Comparison of ENCODE assay signal across 18 cellular contexts in the genomic region with DNA sequence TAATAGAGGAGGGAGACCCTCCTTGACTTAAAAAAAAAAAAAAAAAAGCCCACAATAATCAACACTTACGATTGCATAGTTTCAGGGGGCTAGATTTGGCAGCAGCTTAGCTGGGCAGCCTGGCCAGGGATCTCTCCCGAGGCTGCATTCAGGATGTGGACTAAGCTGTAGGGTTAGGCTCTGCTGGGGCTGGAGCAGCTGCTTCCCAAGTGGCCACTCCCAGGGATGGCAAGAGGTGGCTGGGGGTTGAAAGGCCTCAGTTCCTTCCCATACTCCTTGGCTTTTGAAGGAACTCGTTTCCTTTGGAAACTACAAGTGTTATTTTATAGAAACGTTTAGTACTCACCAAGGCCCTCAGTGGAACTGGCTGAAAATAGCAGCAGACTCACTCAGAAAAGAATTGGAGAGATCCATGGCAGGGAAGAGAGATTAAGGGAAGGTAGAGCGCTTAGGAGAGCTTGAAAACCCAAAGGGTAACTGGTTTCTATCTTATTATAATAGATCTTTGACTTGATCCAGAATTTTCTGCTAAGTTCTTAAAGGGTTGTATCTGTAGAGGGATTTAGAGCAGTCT.
A peak's percentile ranks its signal among the peaks of the same experiment; 100 is the strongest.
DNase-seq lines count a peak whose midpoint lies in the region; ATAC-seq, FAIRE-seq and TF ChIP-seq lines count a peak whose summit lies in the region.
"Had no signal": no experiment of that assay in that cellular context is flagged by ENCODE, and none has a peak within 500 bp of the region (broad histone marks: within the 10 kb centered on the region; RNA-seq: fewer than 3 reads in every experiment).

No MANE protein-coding gene starts in this region.

- no peak overlapping the region for H3K27ac ChIP-seq in SJCRH30
- no peak overlapping the region for H3K27ac ChIP-seq in endothelial cell of umbilical vein (ENCODE audit: insufficient read depth, low read depth, low read length)
- H3K27ac ChIP-seq in liver (ENCODE audit: low read depth in 1 of 2, low read length in 2 of 2): no peak overlapping the region
- peak overlapping the region in 7 of 8 donors; percentile 6 to 81 (median 72) for H3K27ac ChIP-seq in spleen

- DNase-seq in SJCRH30 (peak; percentile 16 to 39), endothelial cell of umbilical vein (ENCODE audit: low read depth, low spot score) (peak; percentile 75), spleen (no peak), amniotic stem cell (lab: John Stamatoyannopoulos, UW) (no peak), NCI-H345 (lab: John Stamatoyannopoulos, UW) (no peak), OCI-M2 (lab: John Stamatoyannopoulos, UW; ENCODE audit: unreplicated experiment) (no peak)
- DNase-seq: activated CD4-positive, alpha-beta T cell treated with anti-CD3 and anti-CD28 coated beads, Interleukin-2, amount 50 U/mL, for 1 hour; activated T-cell treated with anti-CD3 and anti-CD28 coated beads, Interleukin-2, amount 50 U/mL, for 72 hours; CD8-positive, alpha-beta T cell; GOT3; naive thymus-derived CD4-positive, alpha-beta T cell; NCI-H510A treated with DMSO at 0.1 percent for 48 hours; OCI-M1; stimulated activated CD4-positive, alpha-beta T cell treated with anti-CD3 and anti-CD28 coated beads, Interleukin-4, amount 100 ng/mL, for 1 hour; upper lobe of left lung had no signal

- no peak for TF ChIP-seq POLR2A in endothelial cell of umbilical vein (IDR thresholded peaks at IDR 0.05; ENCODE audit: low read depth, low read length)
- no peak for TF ChIP-seq POLR2A in spleen (IDR thresholded peaks at IDR 0.05)

- dilution Hi-C loops in endothelial cell of umbilical vein (cut with MboI; ENCODE audit: extremely low pct_ligation_motif_present, low sequenced_read_pairs): no loop called here

- ATAC-seq in GM18517 (IDR thresholded peaks at IDR 0.05; ENCODE audit: unreplicated experiment): no peak
- ATAC-seq: activated T-cell treated with anti-CD3 and anti-CD28 coated beads, Interleukin-2, amount 50 U/mL, for 72 hours; CD8-positive, alpha-beta T cell; naive thymus-derived CD4-positive, alpha-beta T cell; SK-N-SH treated with all-trans-retinoic acid at 6 μM for 48 hours had no signal

- H2AFZ ChIP-seq in endothelial cell of umbilical vein (ENCODE audit: low read depth, low read length): no peak overlapping the region

- H3K36me3 ChIP-seq in SJCRH30: no peaks in the 10 kb centered on the region
- peaks cover 0 to 6% of the 10 kb centered on the region in 2 experiments for H3K36me3 ChIP-seq in endothelial cell of umbilical vein (ENCODE audit: control insufficient read depth in 2 of 2, extremely low read depth in 1 of 2, insufficient read depth in 2 of 2, low read length in 2 of 2)
- peaks cover 0 to 7% (median 5%) of the 10 kb centered on the region in 4 donors for H3K36me3 ChIP-seq in liver (ENCODE audit: control insufficient read depth in 4 of 4, insufficient read depth in 3 of 4, low read depth in 1 of 4, low read length in 3 of 4)
- peaks cover 0 to 65% (median 25%) of the 10 kb centered on the region in 6 donors for H3K36me3 ChIP-seq in spleen

- 72% methylated on average over 5 of the region's 5 CpGs for WGBS in liver
- 61 to 77% (median 70%) methylated on average over 5 of the region's 5 CpGs for WGBS in spleen, 5 donors

- intact Hi-C loops in endothelial cell of umbilical vein (cut with micrococcal nuclease) (no loop called here), spleen (cut with DNase I; ENCODE audit: low total_unique reads) (no loop called here)

- no peak overlapping the region for H3K4me2 ChIP-seq in endothelial cell of umbilical vein (ENCODE audit: insufficient read depth, low read length)

- no peak for TF ChIP-seq CTCF in endothelial cell of umbilical vein (IDR thresholded peaks at IDR 0.05; ENCODE audit: extremely low read depth in 1 of 2, insufficient read depth in 1 of 2, low read depth in 1 of 2, low read length in 2 of 2)
- no peak for TF ChIP-seq CTCF in liver (IDR thresholded peaks at IDR 0.05; ENCODE audit: low read depth, low read length, missing input control)
- TF ChIP-seq CTCF in spleen (IDR thresholded peaks at IDR 0.05 in 8 of 11, conservative IDR thresholded peaks at IDR 0.05 in 3 of 11): no peak

- H3K4me1 ChIP-seq in SJCRH30 (no peaks in the 10 kb centered on the region), endothelial cell of umbilical vein (ENCODE audit: control insufficient read depth, extremely low read depth, insufficient read depth, low read length) (peaks cover 5% of the 10 kb centered on the region), liver (ENCODE audit: control insufficient read depth in 4 of 4, insufficient read depth in 4 of 4, low read length in 3 of 4) (peaks cover 0 to 6% (median 3%) of the 10 kb centered on the region in 4 donors), spleen (peaks cover 0 to 40% (median 14%) of the 10 kb centered on the region in 6 donors)

- H3K4me3 ChIP-seq in SJCRH30 (no peak overlapping the region), endothelial cell of umbilical vein (replicated peaks in 1 of 3; ENCODE audit: insufficient read depth in 1 of 3, low read depth in 1 of 3, low read length in 3 of 3) (no peak overlapping the region), liver (ENCODE audit: low read depth in 1 of 3, low read length in 3 of 3) (no peak overlapping the region), spleen (no peak overlapping the region)
- H3K4me3 ChIP-seq: upper lobe of left lung had no signal

- H3K9ac ChIP-seq in endothelial cell of umbilical vein (replicated peaks; ENCODE audit: extremely low read depth, insufficient read depth, low read length): no peak overlapping the region
- H3K9ac ChIP-seq in liver (ENCODE audit: low read depth in 1 of 2, low read length in 2 of 2): no peak overlapping the region

- H3K9me1 ChIP-seq in endothelial cell of umbilical vein (replicated peaks; ENCODE audit: control insufficient read depth, extremely low read depth, insufficient read depth, low read length): no peaks in the 10 kb centered on the region

- CTCF ChIA-PET in endothelial cell of umbilical vein (lab: Charles Lee): interaction anchor here (0.7 to 3.8 kb wide), 5 partner anchors 10 to 91 kb away, joined by 3 to 13 read pairs (median 4); no protein-coding TSS in a partner anchor

- H4K20me1 ChIP-seq in endothelial cell of umbilical vein (replicated peaks; ENCODE audit: control insufficient read depth, extremely low read depth, insufficient read depth, low read length): no peaks in the 10 kb centered on the region

- no peak for FAIRE-seq in endothelial cell of umbilical vein (lab: Jason Lieb, UNC)

- H3K27me3 ChIP-seq in SJCRH30 (no peaks in the 10 kb centered on the region), endothelial cell of umbilical vein (ENCODE audit: control insufficient read depth in 2 of 2, insufficient read depth in 2 of 2, low read length in 2 of 2) (no peaks in the 10 kb centered on the region), liver (ENCODE audit: control insufficient read depth in 4 of 4, insufficient read depth in 4 of 4, low read length in 3 of 4) (no peaks in the 10 kb centered on the region), spleen (replicated peaks in 1 of 7) (no peaks in the 10 kb centered on the region)
- H3K27me3 ChIP-seq: upper lobe of left lung had no signal

- TF ChIP-seq RAD21 in liver (IDR thresholded peaks at IDR 0.05): no peak

- BruUV-seq in endothelial cell of umbilical vein (replicated peaks; lab: Mats Ljungman, UMichigan): no TSS peak

- no peaks in the 10 kb centered on the region for H3K79me2 ChIP-seq in endothelial cell of umbilical vein (ENCODE audit: control insufficient read depth, insufficient read depth, low read length)

- POLR2A ChIA-PET in endothelial cell of umbilical vein (lab: Charles Lee): no interaction called here

- H3K9me3 ChIP-seq in SJCRH30 (replicated peaks): no peaks in the 10 kb centered on the region
- H3K9me3 ChIP-seq in endothelial cell of umbilical vein (replicated peaks; ENCODE audit: control insufficient read depth, insufficient read depth, low read length): no peaks in the 10 kb centered on the region
- no peaks in the 10 kb centered on the region for H3K9me3 ChIP-seq in liver (ENCODE audit: control insufficient read depth in 4 of 4, low read length in 3 of 4)
- no peaks in the 10 kb centered on the region for H3K9me3 ChIP-seq in spleen
- H3K9me3 ChIP-seq: upper lobe of left lung had no signal

TF ChIP-seq in endothelial cell of umbilical vein, 7 proteins besides CTCF, POLR2A, EP300 and RAD21:
- TF ChIP-seq FOS (IDR thresholded peaks at IDR 0.05; ENCODE audit: borderline replicate concordance, insufficient read depth, low read length) (no peak), POLR2AphosphoS5 (IDR thresholded peaks at IDR 0.05; ENCODE audit: insufficient read depth, low read depth, low read length) (no peak), EZH2 (IDR thresholded peaks at IDR 0.05; ENCODE audit: borderline replicate concordance, low read depth, low read length, severe bottlenecking) (no peak), MYC (IDR thresholded peaks at IDR 0.05; ENCODE audit: low read depth, low read length) (no peak), GATA2 (IDR thresholded peaks at IDR 0.05; ENCODE audit: insufficient read depth, insufficient read length, low read depth, low read length) (no peak), JUN (IDR thresholded peaks at IDR 0.05; ENCODE audit: borderline replicate concordance, insufficient read depth, insufficient read length, low read depth) (no peak)
- TF ChIP-seq, protein P1, sequence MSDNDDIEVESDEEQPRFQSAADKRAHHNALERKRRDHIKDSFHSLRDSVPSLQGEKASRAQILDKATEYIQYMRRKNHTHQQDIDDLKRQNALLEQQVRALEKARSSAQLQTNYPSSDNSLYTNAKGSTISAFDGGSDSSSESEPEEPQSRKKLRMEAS (IDR thresholded peaks at IDR 0.05; ENCODE audit: insufficient read depth, insufficient read length): no peak
TF ChIP-seq in endothelial cell of umbilical vein: peak in this region for 0.

TF ChIP-seq in liver, 16 proteins besides CTCF, POLR2A, EP300 and RAD21:
- peak; percentile 92 for TF ChIP-seq NR2F2 (IDR thresholded peaks at IDR 0.05)
- no peak for TF ChIP-seq GABPA (IDR thresholded peaks at IDR 0.05 in 1 of 2, conservative IDR thresholded peaks at IDR 0.05 in 1 of 2)
TF ChIP-seq in liver: peak in this region for 1.

Comparison
In these comparisons a context has a peak if more than half of its experiments do, and no peak if none do; other contexts are left out.
1. DNase-seq: peak in SJCRH30 (2 of 2) and endothelial cell of umbilical vein (single experiment); none in spleen (single experiment), amniotic stem cell (single experiment), NCI-H345 (single experiment) and OCI-M2 (single experiment).
2. H3K27ac ChIP-seq: peak in spleen (7 of 8); none in SJCRH30 (single experiment), endothelial cell of umbilical vein (single experiment) and liver (0 of 2).